ENCODE assay signal across 22 cellular contexts in genomic region chr13:110291286-110291685, GRCh38. TPM values are rescaled to one million over a fixed set of nuclear protein-coding genes. Genes with fewer than 3 reads are reported as not detected.
DNase-seq lines count a peak whose midpoint lies in the region; ATAC-seq and TF ChIP-seq lines count a peak whose summit lies in the region.
"Had no signal": no experiment of that assay in that cellular context is flagged by ENCODE, and none has a peak within 500 bp of the region (broad histone marks: within the 10 kb centered on the region; RNA-seq: fewer than 3 reads in every experiment).

No MANE protein-coding gene starts in this region.

- H2BK5ac ChIP-seq in IMR-90 (ENCODE audit: low read depth, low read length, poor library complexity, severe bottlenecking), result no peak overlapping the region

- no peaks in the 10 kb centered on the region for H3K27me3 ChIP-seq in IMR-90 (ENCODE audit: control insufficient read depth, insufficient read depth, low read length)
- H3K27me3 ChIP-seq in esophagus muscularis mucosa, result no peaks in the 10 kb centered on the region
- H3K27me3 ChIP-seq in subcutaneous abdominal adipose tissue (ENCODE audit: control insufficient read depth in 5 of 5, insufficient read depth in 4 of 5, low read length in 5 of 5), result no peaks in the 10 kb centered on the region
- H3K27me3 ChIP-seq: MG63 had no signal

- no peak overlapping the region for H4K5ac ChIP-seq in IMR-90 (ENCODE audit: low read depth, low read length)

- no peak overlapping the region for H2AFZ ChIP-seq in IMR-90 (replicated peaks; ENCODE audit: low read length, poor library complexity)
- H2AFZ ChIP-seq: PC-9 had no signal

- H2BK15ac ChIP-seq in IMR-90 (ENCODE audit: low read depth, low read length), result no peak overlapping the region

- H3K23ac ChIP-seq in IMR-90 (ENCODE audit: low read depth, low read length), result no peak overlapping the region

- H2AK9ac ChIP-seq in IMR-90 (replicated peaks; ENCODE audit: low read depth, low read length, poor library complexity), result peak overlapping the region; percentile 75

- no peak for TF ChIP-seq EP300 in esophagus muscularis mucosa (IDR thresholded peaks at IDR 0.05)

- H4K8ac ChIP-seq in IMR-90 (ENCODE audit: low read depth in 2 of 2, low read length in 2 of 2), result no peak overlapping the region

- WGBS in IMR-90 (ENCODE audit: extremely low coverage in 2 of 2, insufficient read length in 1 of 2), 2 experiments, result 100% methylated on average over 8 of the region's 9 CpGs; no CpG with 5 or more reads in 1 of the 2 experiments
- 93% methylated on average over 6 of the region's 9 CpGs for WGBS in esophagus muscularis mucosa

- no peak overlapping the region for H3K27ac ChIP-seq in IMR-90 (ENCODE audit: insufficient read depth, low read length)
- peak overlapping the region; percentile 73 to 99 (median 78) for H3K27ac ChIP-seq in esophagus muscularis mucosa (replicated peaks in 1 of 4)
- H3K27ac ChIP-seq in subcutaneous abdominal adipose tissue (ENCODE audit: low read depth, low read length), result peak overlapping the region; percentile 82
- H3K27ac ChIP-seq: C4-2B, PC-9, SK-N-MC had no signal

- peaks cover 98% of the 10 kb centered on the region for H4K20me1 ChIP-seq in IMR-90 (ENCODE audit: insufficient read depth, low read length)

- no peak overlapping the region for H2BK120ac ChIP-seq in IMR-90 (ENCODE audit: low read depth, low read length)

- no peak overlapping the region for H3K56ac ChIP-seq in IMR-90 (ENCODE audit: extremely low read depth, insufficient read depth, low read length)

- no peak for DNase-seq in IMR-90
- no peak for DNase-seq in esophagus muscularis mucosa (ENCODE audit: extremely low spot score)
- DNase-seq in posterior vena cava (ENCODE audit: low spot score), result peak; percentile 62
- DNase-seq in DMS153 (lab: John Stamatoyannopoulos, UW), result no peak
- no peak for DNase-seq in NCI-H2029 treated with DMSO at 0.1 percent for 48 hours (lab: John Stamatoyannopoulos, UW)
- DNase-seq: Calu3; CD8-positive, alpha-beta memory T cell; DMS53; GF-D8; MG63; NCI-H1417 treated with DMSO at 0.1 percent for 48 hours; NCI-H187; NCI-H2107; NCI-H510A; PC-9; RPMI8226; SHP77 treated with DMSO at 0.1 percent for 48 hours had no signal

- H3K18ac ChIP-seq in IMR-90 (ENCODE audit: low read depth, low read length), result no peak overlapping the region

- H3K9me1 ChIP-seq in IMR-90 (ENCODE audit: insufficient read depth, low read length), result peaks cover 45% of the 10 kb centered on the region

- no TSS peak for BruUV-seq in IMR-90 (replicated peaks; lab: Mats Ljungman, UMichigan)

- no peak overlapping the region for H3K4me2 ChIP-seq in IMR-90 (ENCODE audit: low read depth, low read length)
- H3K4me2 ChIP-seq: PC-9 had no signal

- H3K4me1 ChIP-seq in IMR-90 (ENCODE audit: control insufficient read depth, insufficient read depth, low read length), result peaks cover 7% of the 10 kb centered on the region; the same call in 1 of the 2 replicates
- H3K4me1 ChIP-seq in esophagus muscularis mucosa, result peaks cover 51 to 94% (median 84%) of the 10 kb centered on the region in 4 donors
- H3K4me1 ChIP-seq in subcutaneous abdominal adipose tissue (ENCODE audit: control insufficient read depth in 5 of 5, insufficient read depth in 5 of 5, low read length in 5 of 5), result peaks cover 14 to 75% (median 69%) of the 10 kb centered on the region in 5 donors

- no peak overlapping the region for H2BK20ac ChIP-seq in IMR-90 (ENCODE audit: low read depth, low read length)

- dilution Hi-C loops in IMR-90 (cut with HindIII; ENCODE audit: low sequenced_read_pairs, unreplicated experiment), result no loop called here

- TF ChIP-seq POLR2A in IMR-90 (IDR thresholded peaks at IDR 0.05; ENCODE audit: low read depth, low read length) (no peak), esophagus muscularis mucosa (IDR thresholded peaks at IDR 0.05; ENCODE audit: low read depth) (no peak)

- POLR2A ChIA-PET in IMR-90 (lab: Charles Lee; ENCODE audit: unreplicated experiment), result no interaction called here

- TF ChIP-seq RAD21 in IMR-90 (IDR thresholded peaks at IDR 0.05; ENCODE audit: low read length), result no peak

- intact Hi-C loops in IMR-90 (cut with micrococcal nuclease), result no loop called here
- intact Hi-C loops in esophagus muscularis mucosa (cut with DNase I), result no loop called here
- intact Hi-C loops in posterior vena cava (cut with DNase I), result no loop called here

- H4K91ac ChIP-seq in IMR-90 (ENCODE audit: insufficient read depth, low read depth, low read length), result no peak overlapping the region

- H3K14ac ChIP-seq in IMR-90 (replicated peaks; ENCODE audit: low read depth, low read length), result no peak overlapping the region

- no peak overlapping the region for H3K4ac ChIP-seq in IMR-90 (ENCODE audit: low read depth, low read length)

- no peak overlapping the region for H2AK5ac ChIP-seq in IMR-90 (ENCODE audit: low read depth, low read length)

- peaks cover 33 to 81% of the 10 kb centered on the region in 2 experiments for H3K79me1 ChIP-seq in IMR-90 (ENCODE audit: low read depth in 1 of 2, low read length in 2 of 2)

- H3K9me3 ChIP-seq in IMR-90 (ENCODE audit: control insufficient read depth, insufficient read depth, low read length) (no peaks in the 10 kb centered on the region), esophagus muscularis mucosa (no peaks in the 10 kb centered on the region), subcutaneous abdominal adipose tissue (ENCODE audit: control insufficient read depth in 5 of 5, low read length in 5 of 5) (no peaks in the 10 kb centered on the region)
- H3K9me3 ChIP-seq: MG63 had no signal

- in situ Hi-C loops in IMR-90 (cut with MboI; ENCODE audit: low sequenced_read_pairs), result no loop called here

- peaks cover 47% of the 10 kb centered on the region for H3K36me3 ChIP-seq in IMR-90 (ENCODE audit: control insufficient read depth, insufficient read depth, low read length)
- H3K36me3 ChIP-seq in esophagus muscularis mucosa, result peaks cover 0 to 18% (median 11%) of the 10 kb centered on the region in 4 donors
- H3K36me3 ChIP-seq in subcutaneous abdominal adipose tissue (ENCODE audit: control insufficient read depth in 5 of 5, insufficient read depth in 5 of 5, low read length in 5 of 5), result peaks cover 0 to 42% (median 23%) of the 10 kb centered on the region in 5 donors
- H3K36me3 ChIP-seq: MG63 had no signal

- H3K4me3 ChIP-seq in IMR-90 (ENCODE audit: insufficient read depth, low read depth, low read length) (no peak overlapping the region), esophagus muscularis mucosa (no peak overlapping the region), subcutaneous abdominal adipose tissue (ENCODE audit: low read depth in 1 of 5, low read length in 5 of 5) (no peak overlapping the region)
- H3K4me3 ChIP-seq: K562, MG63, PC-9, SK-N-MC had no signal

- CTCF ChIA-PET in IMR-90 (lab: Yijun Ruan, JAX), result no interaction called here

- H3K9ac ChIP-seq in IMR-90 (ENCODE audit: low read depth, low read length) (no peak overlapping the region), subcutaneous abdominal adipose tissue (ENCODE audit: low read length in 5 of 5) (no peak overlapping the region)

- ATAC-seq in IMR-90 (ENCODE audit: low read depth) (no peak), HG02870 (IDR thresholded peaks at IDR 0.05; ENCODE audit: unreplicated experiment) (no peak)
- ATAC-seq: K562 had no signal

- no peak for TF ChIP-seq CTCF in IMR-90 (conservative IDR thresholded peaks at IDR 0.05; ENCODE audit: low read depth, low read length)
- no peak for TF ChIP-seq CTCF in esophagus muscularis mucosa (IDR thresholded peaks at IDR 0.05)

TF ChIP-seq in IMR-90, 13 proteins besides CTCF, POLR2A, EP300 and RAD21:
- TF ChIP-seq BHLHE40 (IDR thresholded peaks at IDR 0.05; ENCODE audit: low read depth, low read length) (no peak), MAFK (IDR thresholded peaks at IDR 0.05; ENCODE audit: low read depth, low read length) (no peak), CEBPB (IDR thresholded peaks at IDR 0.05; ENCODE audit: low read depth, low read length) (no peak), FOS (IDR thresholded peaks at IDR 0.05; ENCODE audit: low read depth, low read length) (no peak), SMC3 (IDR thresholded peaks at IDR 0.05; ENCODE audit: low read depth, low read length) (no peak), USF2 (IDR thresholded peaks at IDR 0.05; ENCODE audit: low read depth, low read length) (no peak), RFX5 (IDR thresholded peaks at IDR 0.05; ENCODE audit: low read depth, low read length) (no peak), RCOR1 (IDR thresholded peaks at IDR 0.05; ENCODE audit: insufficient replicate concordance, low read length) (no peak)

RNA-seq across cellular contexts. Expression of gene COL4A1, which starts 15.7 kb away (rescaled TPM):
- total RNA-seq in IMR-90 (2012; rRNA removed) (230 and 263 TPM in 2 replicates), esophagus muscularis mucosa (100 to 1,000 TPM; 328 to 578 (median 405) TPM), posterior vena cava (1,000 to 10,000 TPM in 1 of 2 donors, 100 to 1,000 TPM in 1; 830 to 1,061 TPM)
- polyA plus RNA-seq in IMR-90 (2012; rRNA removed), result 301 and 337 TPM in 2 replicates
- 173 and 272 TPM in 2 replicates for polyA plus RNA-seq in IMR-90 (2012; cell fraction: cytosol; rRNA removed)
- polyA plus RNA-seq in IMR-90 (2012; cell fraction: nucleus; rRNA removed; ENCODE audit: low replicate concordance), result 217 and 287 TPM in 2 replicates
- total RNA-seq: CD8-positive, alpha-beta memory T cell had no signal
- polyA plus RNA-seq: CD8-positive, alpha-beta memory T cell; K562 had no signal

RNA-seq across cellular contexts. Expression of gene COL4A2, which starts 15.8 kb away (rescaled TPM):
- 90.7 and 97.5 TPM in 2 replicates for total RNA-seq in IMR-90 (2012; rRNA removed)
- polyA plus RNA-seq in IMR-90 (2012; rRNA removed), result 457 and 533 TPM in 2 replicates
- polyA plus RNA-seq in IMR-90 (2012; cell fraction: cytosol; rRNA removed), result 220 and 733 TPM in 2 replicates
- 553 and 1,147 TPM in 2 replicates for polyA plus RNA-seq in IMR-90 (2012; cell fraction: nucleus; rRNA removed; ENCODE audit: low replicate concordance)
- total RNA-seq in esophagus muscularis mucosa, result 100 to 1,000 TPM; 419 to 931 (median 555) TPM
- total RNA-seq in posterior vena cava, result 100 to 1,000 TPM; 816 to 963 TPM
- total RNA-seq: CD8-positive, alpha-beta memory T cell had no signal
- polyA plus RNA-seq: CD8-positive, alpha-beta memory T cell had no signal
